ENCODE assay signal across 9 cellular contexts in genomic region chr11:96012086-96012824, GRCh38.
A peak's percentile ranks its signal among the peaks of the same experiment; 100 is the strongest.
DNase-seq lines count a peak whose midpoint lies in the region; ATAC-seq and TF ChIP-seq lines count a peak whose summit lies in the region.
"Had no signal": no experiment of that assay in that cellular context is flagged by ENCODE, and none has a peak within 500 bp of the region (broad histone marks: within the 10 kb centered on the region; RNA-seq: fewer than 3 reads in every experiment).

No MANE protein-coding gene starts in this region.

- no peak for TF ChIP-seq EP300 in esophagus muscularis mucosa (IDR thresholded peaks at IDR 0.05)

- peak overlapping the region; percentile 32 to 81 (median 72) for H3K4me3 Mint-ChIP-seq in naive thymus-derived CD8-positive, alpha-beta T cell

- H3K27me3 Mint-ChIP-seq in naive thymus-derived CD8-positive, alpha-beta T cell: no peaks in the 10 kb centered on the region

- no peaks in the 10 kb centered on the region for H3K9me3 ChIP-seq in esophagus muscularis mucosa
- H3K9me3 ChIP-seq in aorta (ENCODE audit: control insufficient read depth, low read length): no peaks in the 10 kb centered on the region

- peak overlapping the region in 3 of 4 donors; percentile 13 to 23 (median 15) for H3K4me3 ChIP-seq in esophagus muscularis mucosa
- no peak overlapping the region for H3K4me3 ChIP-seq in aorta (ENCODE audit: low read length in 2 of 2)

- H3K27ac ChIP-seq in 22Rv1: peak overlapping the region; percentile 31
- peak overlapping the region; percentile 62 to 66 (median 65) for H3K27ac ChIP-seq in esophagus muscularis mucosa (replicated peaks in 1 of 4)
- peak overlapping the region in 1 of 2 donors; percentile 50 for H3K27ac ChIP-seq in aorta (ENCODE audit: low read depth in 1 of 2, low read length in 2 of 2)
- H3K27ac ChIP-seq: HL-60 had no signal

- peak; percentile 76 for TF ChIP-seq CTCF in 22Rv1 (IDR thresholded peaks at IDR 0.05)
- TF ChIP-seq CTCF in GM13977 (IDR thresholded peaks at IDR 0.05; ENCODE audit: extremely low read depth, insufficient read depth, missing control alignments): peak; percentile 65
- peak; percentile 58 to 72 (median 71) for TF ChIP-seq CTCF in esophagus muscularis mucosa (IDR thresholded peaks at IDR 0.05)

- 7% methylated on average over 8 of the region's 8 CpGs for WGBS in esophagus muscularis mucosa
- WGBS in aorta, 2 donors: 1 to 2% methylated on average over 8 of the region's 8 CpGs

- H3K27ac Mint-ChIP-seq in naive thymus-derived CD8-positive, alpha-beta T cell: peak overlapping the region in 9 of 10 donors; percentile 93 to 99 (median 96)

- H3K4me1 Mint-ChIP-seq in naive thymus-derived CD8-positive, alpha-beta T cell: peaks cover 23 to 69% (median 61%) of the 10 kb centered on the region in 4 donors

- H3K36me3 Mint-ChIP-seq in naive thymus-derived CD8-positive, alpha-beta T cell: no peaks in the 10 kb centered on the region

- ATAC-seq in HG02870 (IDR thresholded peaks at IDR 0.05; ENCODE audit: unreplicated experiment): peak; percentile 69
- ATAC-seq in naive thymus-derived CD8-positive, alpha-beta T cell: peak; percentile 74
- ATAC-seq in aorta (ENCODE audit: low FRiP score): peak; percentile 82

- POLR2A ChIA-PET in naive thymus-derived CD8-positive, alpha-beta T cell (lab: Charles Lee): interaction anchor here (0.6 to 4.3 kb wide), 6 partner anchors 22 to 378 kb away, joined by 3 to 24 read pairs (median 4); partner anchors contain the start of genes CCDC82, CEP57, FAM76B and JRKL

- DNase-seq in GM13977 (ENCODE audit: low spot score) (peak; percentile 61), NCI-H446 (lab: John Stamatoyannopoulos, UW) (peak; percentile 89 to 91), activated T-cell treated with anti-CD3 and anti-CD28 coated beads for 24 hours (ENCODE audit: low read depth) (peak; percentile 23), esophagus muscularis mucosa (ENCODE audit: extremely low spot score) (no peak), aorta (peak in 1 of 2 donors; percentile 64)
- DNase-seq in naive thymus-derived CD8-positive, alpha-beta T cell: peak in 9 of 10 donors; percentile 37 to 82 (median 65)

- TF ChIP-seq POLR2A in esophagus muscularis mucosa (IDR thresholded peaks at IDR 0.05; ENCODE audit: low read depth): no peak

- H3K36me3 ChIP-seq in esophagus muscularis mucosa (no peaks in the 10 kb centered on the region), aorta (ENCODE audit: control insufficient read depth in 1 of 2, insufficient read depth in 2 of 2, low read length in 1 of 2) (no peaks in the 10 kb centered on the region)

- in situ Hi-C loops in GM13977 (cut with MboI; ENCODE audit: low pct_unique_long_range_greater_than_20kb, low sequenced_read_pairs, unreplicated experiment): no loop called here

- H3K9me3 Mint-ChIP-seq in naive thymus-derived CD8-positive, alpha-beta T cell: no peaks in the 10 kb centered on the region

- intact Hi-C loops in esophagus muscularis mucosa (cut with DNase I): loop anchor here (5.0 to 10.0 kb wide), 2 partner anchors 167 to 330 kb away; partner anchors contain the start of gene MAML2
- intact Hi-C loops in aorta (cut with DNase I): loop anchor here in 1 of 2 donors (2.0 kb wide), 1 partner anchor 331 kb away; the partner anchor contains the start of gene MAML2

- H3K4me1 ChIP-seq in esophagus muscularis mucosa: peaks cover 9 to 41% (median 26%) of the 10 kb centered on the region in 4 donors
- H3K4me1 ChIP-seq in aorta (ENCODE audit: control insufficient read depth in 1 of 2, insufficient read depth in 2 of 2, low read length in 2 of 2): no peaks in the 10 kb centered on the region

- H3K27me3 ChIP-seq in esophagus muscularis mucosa (no peaks in the 10 kb centered on the region), aorta (ENCODE audit: control insufficient read depth in 1 of 2, insufficient read depth in 2 of 2, low read length in 1 of 2) (no peaks in the 10 kb centered on the region)

Comparison
In these comparisons a context has a peak if more than half of its experiments do, and no peak if none do; other contexts are left out.
1. H3K4me3 ChIP-seq: peak in esophagus muscularis mucosa (3 of 4); none in aorta (0 of 2).
2. Peak in every context shown above with its lines, with median percentiles within 50 percentile points of each other: CTCF ChIP-seq and ATAC-seq.